13 cellular contexts compared by ENCODE assay signal in genomic region chr14:59150990-59151389, GRCh38. TPM values are rescaled to one million over a fixed set of nuclear protein-coding genes. Genes with fewer than 3 reads are reported as not detected.
DNase-seq lines count a peak whose midpoint lies in the region; ATAC-seq and TF ChIP-seq lines count a peak whose summit lies in the region.
"Had no signal": no experiment of that assay in that cellular context is flagged by ENCODE, and none has a peak within 500 bp of the region (broad histone marks: within the 10 kb centered on the region; RNA-seq: fewer than 3 reads in every experiment).

No MANE protein-coding gene starts in this region.

- no peaks in the 10 kb centered on the region for H3K27me3 ChIP-seq in right lobe of liver
- H3K27me3 ChIP-seq: adrenal gland had no signal

- H3K36me3 ChIP-seq in right lobe of liver, result no peaks in the 10 kb centered on the region
- H3K36me3 ChIP-seq: adrenal gland had no signal

- H3K4me3 ChIP-seq in right lobe of liver, result no peak overlapping the region
- H3K4me3 ChIP-seq: adrenal gland had no signal

- DNase-seq in right lobe of liver (no peak), activated gamma-delta T cell (lab: John Stamatoyannopoulos, UW) (no peak), posterior vena cava (ENCODE audit: low spot score) (no peak), COR-L47 (lab: John Stamatoyannopoulos, UW) (no peak)
- DNase-seq in activated CD4-positive, alpha-beta T cell treated with anti-CD3 and anti-CD28 coated beads for 1 hour, result no peak
- DNase-seq: activated CD4-positive, alpha-beta T cell treated with anti-CD3 and anti-CD28 coated beads, Interleukin-2, amount 10 ng/mL, durations not matched to agents 24 days and 14 days; adrenal gland; Caco-2; islet precursor cell had no signal

- 69% methylated on average over 2 of the region's 2 CpGs for WGBS in right lobe of liver (ENCODE audit: insufficient coverage, low coverage, low lambda C conversion rate, missing lambda C conversion rate)

- ATAC-seq in GM18517 (IDR thresholded peaks at IDR 0.05; ENCODE audit: unreplicated experiment) (peak; percentile 72), GM21576 (IDR thresholded peaks at IDR 0.05; ENCODE audit: unreplicated experiment) (peak; percentile 74), HG03439 (IDR thresholded peaks at IDR 0.05; ENCODE audit: unreplicated experiment) (peak; percentile 61), right lobe of liver (peak; percentile 28 to 64 (median 44))
- ATAC-seq: Panc1 had no signal

- no peaks in the 10 kb centered on the region for H3K9me3 ChIP-seq in right lobe of liver
- H3K9me3 ChIP-seq: adrenal gland, Caco-2 had no signal

- TF ChIP-seq POLR2A in right lobe of liver (IDR thresholded peaks at IDR 0.05), result no peak

- intact Hi-C loops in right lobe of liver (cut with DNase I) (no loop called here), posterior vena cava (cut with DNase I) (no loop called here)

- no peak overlapping the region for H3K27ac ChIP-seq in right lobe of liver
- H3K27ac ChIP-seq: adrenal gland had no signal

- no peaks in the 10 kb centered on the region for H3K4me1 ChIP-seq in right lobe of liver
- H3K4me1 ChIP-seq: adrenal gland, Caco-2 had no signal

- no peak for TF ChIP-seq CTCF in right lobe of liver (IDR thresholded peaks at IDR 0.05)

RNA-seq across cellular contexts. Expression of gene DAAM1, which starts 37.5 kb away (rescaled TPM):
- total RNA-seq in right lobe of liver (10 to 100 TPM; 17.2 to 43.6 (median 25.3) TPM), posterior vena cava (10 to 100 TPM; 73.7 TPM)
